In genomic region chr19:45200614-45201013, GRCh38 we compare ENCODE assay signal across 1 cellular context.
TF ChIP-seq lines count a peak whose summit lies in the region.

No MANE protein-coding gene starts in this region.

TF ChIP-seq in GM12878, 131 proteins besides CTCF, POLR2A, EP300 and RAD21 (continued from another document):
- no peak for TF ChIP-seq CUX1 (IDR thresholded peaks at IDR 0.05; ENCODE audit: insufficient replicate concordance, low read depth, low read length)
